8 cellular contexts compared by ENCODE assay signal in the genomic region with DNA sequence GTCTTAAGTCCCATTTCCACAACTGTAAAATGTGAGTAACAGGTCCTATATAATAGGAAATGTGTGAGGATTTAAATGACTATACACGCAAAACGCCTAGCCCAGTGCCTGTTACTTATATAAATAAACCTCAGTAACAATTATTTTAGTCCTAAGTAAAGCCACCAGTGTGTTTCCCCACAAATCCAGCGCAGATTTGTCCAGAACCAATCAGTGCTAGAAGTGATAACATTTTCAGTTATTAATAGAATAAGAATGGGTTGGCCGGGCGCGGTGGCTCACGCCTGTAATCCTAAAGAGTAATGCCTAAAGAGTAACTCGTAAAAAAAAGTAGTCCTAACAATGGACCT. TPM values are rescaled to one million over a fixed set of nuclear protein-coding genes. Genes with fewer than 3 reads are reported as not detected.
DNase-seq lines count a peak whose midpoint lies in the region; ATAC-seq and TF ChIP-seq lines count a peak whose summit lies in the region.

No MANE protein-coding gene starts in this region.

- H3K4me3 ChIP-seq in AG10803 (ENCODE audit: low read length) (peak overlapping the region; percentile 97), coronary artery (peak overlapping the region; percentile 97)

- H3K9me3 ChIP-seq in KOPT-K1 (ENCODE audit: insufficient read depth, low read length, poor library complexity, severe bottlenecking): no peaks in the 10 kb centered on the region

- H3K4me3 Mint-ChIP-seq in naive B cell: peak overlapping the region; percentile 90 to 98 (median 96)

- no peak for DNase-seq in AG10803 (ENCODE audit: low read depth)
- DNase-seq in coronary artery (ENCODE audit: low spot score): no peak
- no peak for DNase-seq in naive B cell
- DNase-seq in activated CD4-positive, CD25-positive, alpha-beta regulatory T cell (lab: John Stamatoyannopoulos, UW): no peak
- DNase-seq in activated CD8-positive, alpha-beta memory T cell treated with anti-CD3 and anti-CD28 coated beads for 24 hours: no peak
- no peak for DNase-seq in NCI-H1417 (lab: John Stamatoyannopoulos, UW)

- H3K27me3 Mint-ChIP-seq in naive B cell: no peaks in the 10 kb centered on the region

- no peaks in the 10 kb centered on the region for H3K36me3 Mint-ChIP-seq in naive B cell

- no peak for TF ChIP-seq CTCF in AG10803 (conservative IDR thresholded peaks at IDR 0.05; ENCODE audit: low read length)
- TF ChIP-seq CTCF in coronary artery (IDR thresholded peaks at IDR 0.05): no peak

- no peaks in the 10 kb centered on the region for H3K9me3 Mint-ChIP-seq in naive B cell

- peaks cover 6 to 29% (median 12%) of the 10 kb centered on the region in 3 donors for H3K4me1 Mint-ChIP-seq in naive B cell

- H3K27ac ChIP-seq in KOPT-K1 (ENCODE audit: low read depth, low read length, poor library complexity, severe bottlenecking): peak overlapping the region; percentile 68
- peak overlapping the region in 1 of 2 donors; percentile 77 for H3K27ac ChIP-seq in coronary artery

- H3K27ac Mint-ChIP-seq in naive B cell: peak overlapping the region; percentile 85 to 97 (median 92)

- no peaks in the 10 kb centered on the region for H3K36me3 ChIP-seq in KOPT-K1 (ENCODE audit: insufficient read depth, low read length)

- ATAC-seq in naive B cell (ENCODE audit: low read depth in 2 of 2): no peak
- ATAC-seq in GM21825 (IDR thresholded peaks at IDR 0.05; ENCODE audit: unreplicated experiment): no peak

RNA-seq across cellular contexts. Expression of gene RPAP1, which starts 0.6 kb away (rescaled TPM):
- polyA plus RNA-seq in naive B cell (ENCODE audit: low read depth in 6 of 6): 10 to 100 TPM in 4 of 6 donors, 1 to 10 TPM in 2; 6.9 to 18.0 (median 11.4) TPM

RNA-seq across cellular contexts. Expression of gene TYRO3, which starts 15.5 kb away (rescaled TPM):
- polyA plus RNA-seq in naive B cell (ENCODE audit: low read depth in 6 of 6): not detected

RNA-seq across cellular contexts. Expression of gene LTK, which starts 29.9 kb away (rescaled TPM):
- polyA plus RNA-seq in naive B cell (ENCODE audit: low read depth in 6 of 6): under 1 TPM in 1 of 6 donors, not detected in 5; 0.35 TPM

RNA-seq across cellular contexts. Expression of gene ITPKA, which starts 49.8 kb away (rescaled TPM):
- polyA plus RNA-seq in naive B cell (ENCODE audit: low read depth in 6 of 6): not detected
